In genomic region chr5:97009921-97010320, GRCh38 we compare ENCODE assay signal across 18 cellular contexts.
DNase-seq lines count a peak whose midpoint lies in the region; ATAC-seq and TF ChIP-seq lines count a peak whose summit lies in the region.
"Had no signal": no experiment of that assay in that cellular context is flagged by ENCODE, and none has a peak within 500 bp of the region (broad histone marks: within the 10 kb centered on the region; RNA-seq: fewer than 3 reads in every experiment).

No MANE protein-coding gene starts in this region.

- no peak overlapping the region for H3K4me3 Mint-ChIP-seq in central memory CD8-positive, alpha-beta T cell
- peak overlapping the region in 1 of 2 donors; percentile 11 for H3K4me3 Mint-ChIP-seq in stimulated activated naive B cell treated with anti-CD40 and anti-IgM and Interleukin-4, amounts not matched to agents 10 μg/mL and 1 μg/mL and 100 μg/mL, for 72 hours
- H3K4me3 Mint-ChIP-seq: mesothelial cell of epicardium had no signal

- no peak for TF ChIP-seq CTCF in cardiac muscle cell (IDR thresholded peaks at IDR 0.05; ENCODE audit: low read depth, low read length)
- no peak for TF ChIP-seq CTCF in heart right ventricle (IDR thresholded peaks at IDR 0.05)
- TF ChIP-seq CTCF in Loucy (conservative IDR thresholded peaks at IDR 0.05; ENCODE audit: low read length), result no peak

- H3K4me1 ChIP-seq in cardiac muscle cell (ENCODE audit: low read depth) (peaks cover 10% of the 10 kb centered on the region), heart right ventricle (peaks cover 0 to 19% (median 11%) of the 10 kb centered on the region in 9 donors), Loucy (ENCODE audit: insufficient read depth, low read length, poor library complexity, severe bottlenecking) (peaks cover 19% of the 10 kb centered on the region)

- peak overlapping the region; percentile 68 for H3K27ac ChIP-seq in cardiac muscle cell
- H3K27ac ChIP-seq in heart right ventricle, result peak overlapping the region in 4 of 10 donors; percentile 2 to 35 (median 19)
- H3K27ac ChIP-seq: dorsolateral prefrontal cortex, PC-9 had no signal

- intact Hi-C loops in heart right ventricle (cut with DNase I), result loop anchor here in 5 of 10 donors (5.0 to 10.0 kb wide), 6 partner anchors 125 to 623 kb away; partner anchors contain the start of genes LIX1 (in 2 of the 5) and ERAP2 (in 1 of the 5)

- H3K4me1 Mint-ChIP-seq in central memory CD8-positive, alpha-beta T cell, result peaks cover 25% of the 10 kb centered on the region
- peaks cover 15 to 43% of the 10 kb centered on the region in 2 donors for H3K4me1 Mint-ChIP-seq in stimulated activated naive B cell treated with anti-CD40 and anti-IgM and Interleukin-4, amounts not matched to agents 10 μg/mL and 1 μg/mL and 100 μg/mL, for 72 hours

- H3K9me2 ChIP-seq in Loucy (replicated peaks; ENCODE audit: low read depth, low read length), result no peaks in the 10 kb centered on the region

- peaks cover 36% of the 10 kb centered on the region for H3K36me3 ChIP-seq in cardiac muscle cell
- peaks cover 0 to 68% (median 23%) of the 10 kb centered on the region in 9 donors for H3K36me3 ChIP-seq in heart right ventricle
- H3K36me3 ChIP-seq in Loucy (ENCODE audit: insufficient read depth, low read length), result peaks cover 42% of the 10 kb centered on the region; the same call in 1 of the 2 replicates

- H3K4me3 ChIP-seq in cardiac muscle cell, result no peak overlapping the region
- H3K4me3 ChIP-seq in heart right ventricle, result no peak overlapping the region
- peak overlapping the region; percentile 32 for H3K4me3 ChIP-seq in Loucy (ENCODE audit: low read length, poor library complexity, severe bottlenecking)
- H3K4me3 ChIP-seq: dorsolateral prefrontal cortex, PC-9 had no signal

- peak overlapping the region; percentile 37 for H3K9ac ChIP-seq in Loucy (ENCODE audit: low read depth, low read length, poor library complexity, severe bottlenecking)

- no peak overlapping the region for H2AFZ ChIP-seq in Loucy (ENCODE audit: low read length)
- H2AFZ ChIP-seq: PC-9 had no signal

- H3K79me2 ChIP-seq in Loucy (ENCODE audit: insufficient read depth, low read length), result no peaks in the 10 kb centered on the region

- peaks cover 39% of the 10 kb centered on the region for H3K36me3 Mint-ChIP-seq in central memory CD8-positive, alpha-beta T cell (ENCODE audit: insufficient read depth)
- H3K36me3 Mint-ChIP-seq in stimulated activated naive B cell treated with anti-CD40 and anti-IgM and Interleukin-4, amounts not matched to agents 10 μg/mL and 1 μg/mL and 100 μg/mL, for 72 hours, result peaks cover 37 to 38% of the 10 kb centered on the region in 2 donors

- ATAC-seq in heart right ventricle (no peak), GM21367 (IDR thresholded peaks at IDR 0.05; ENCODE audit: unreplicated experiment) (no peak)
- no peak for ATAC-seq in central memory CD8-positive, alpha-beta T cell (replicated peaks; ENCODE audit: extremely low read depth, poor library complexity, severe bottlenecking)
- ATAC-seq in stimulated activated naive B cell treated with anti-CD40 and anti-IgM and Interleukin-4, amounts not matched to agents 10 μg/mL and 1 μg/mL and 100 μg/mL, for 72 hours (replicated peaks), result no peak

- WGBS in heart right ventricle, 2 donors, result 97 to 99% methylated on average over 1 of the region's 1 CpG

- no peaks in the 10 kb centered on the region for H3K9me3 Mint-ChIP-seq in central memory CD8-positive, alpha-beta T cell
- peaks cover 0 to 4% of the 10 kb centered on the region in 2 donors for H3K9me3 Mint-ChIP-seq in stimulated activated naive B cell treated with anti-CD40 and anti-IgM and Interleukin-4, amounts not matched to agents 10 μg/mL and 1 μg/mL and 100 μg/mL, for 72 hours
- H3K9me3 Mint-ChIP-seq: activated T-helper 2 cell treated with anti-CD3 and anti-CD28 coated beads, Interferon-gamma antibody, Interleukin-2, Interleukin-4, amounts not matched to agents 10 μg/mL and 5 μg/mL and 100 μg/mL, durations not matched to agents 14 hours and 24 hours and 36 hours; mesothelial cell of epicardium; T-cell had no signal

- no peaks in the 10 kb centered on the region for H3K9me3 ChIP-seq in cardiac muscle cell (ENCODE audit: low read depth)
- H3K9me3 ChIP-seq in heart right ventricle, result no peaks in the 10 kb centered on the region
- H3K9me3 ChIP-seq in Loucy (ENCODE audit: insufficient read depth, low read depth, low read length), result no peaks in the 10 kb centered on the region

- H3K27me3 Mint-ChIP-seq in central memory CD8-positive, alpha-beta T cell, result no peaks in the 10 kb centered on the region
- H3K27me3 Mint-ChIP-seq in stimulated activated naive B cell treated with anti-CD40 and anti-IgM and Interleukin-4, amounts not matched to agents 10 μg/mL and 1 μg/mL and 100 μg/mL, for 72 hours, result no peaks in the 10 kb centered on the region
- H3K27me3 Mint-ChIP-seq: T-cell had no signal

- H3K27me3 ChIP-seq in cardiac muscle cell, result no peaks in the 10 kb centered on the region
- H3K27me3 ChIP-seq in heart right ventricle, result no peaks in the 10 kb centered on the region
- H3K27me3 ChIP-seq in Loucy (ENCODE audit: insufficient read depth, low read length, poor library complexity, severe bottlenecking), result no peaks in the 10 kb centered on the region
- H3K27me3 ChIP-seq: dorsolateral prefrontal cortex had no signal

- H3K27ac Mint-ChIP-seq in central memory CD8-positive, alpha-beta T cell (ENCODE audit: low read depth), result peak overlapping the region; percentile 22
- peak overlapping the region; percentile 43 for H3K27ac Mint-ChIP-seq in stimulated activated naive B cell treated with anti-CD40 and anti-IgM and Interleukin-4, amounts not matched to agents 10 μg/mL and 1 μg/mL and 100 μg/mL, for 72 hours

- no peaks in the 10 kb centered on the region for H3F3A ChIP-seq in Loucy (ENCODE audit: low read depth)

- H3K4me2 ChIP-seq in Loucy (ENCODE audit: low read depth, low read length, poor library complexity, severe bottlenecking), result peak overlapping the region; percentile 53
- H3K4me2 ChIP-seq: PC-9 had no signal

- DNase-seq in cardiac muscle cell (ENCODE audit: low read depth in 1 of 2, low spot score in 1 of 2) (no peak), heart right ventricle (no peak), T-helper 9 cell (no peak)
- DNase-seq in central memory CD8-positive, alpha-beta T cell (ENCODE audit: low spot score in 2 of 2), result no peak
- DNase-seq in stimulated activated naive B cell treated with anti-CD40 and anti-IgM and Interleukin-4, amounts not matched to agents 10 μg/mL and 1 μg/mL and 100 μg/mL, for 72 hours, result no peak
- DNase-seq in activated CD4-positive, alpha-beta T cell treated with anti-CD3 and anti-CD28 coated beads, Interleukin-2, amount 50 U/mL, for 48 hours, result no peak
- DNase-seq: DMS153; dorsolateral prefrontal cortex; NCI-H226; NCI-H82; PC-9; SHP77 treated with DMSO at 0.1 percent for 48 hours; stimulated activated CD4-positive, alpha-beta T cell treated with anti-CD3 and anti-CD28 coated beads, Interleukin-15, amount 100 ng/mL, for 24 hours had no signal

- no peaks in the 10 kb centered on the region for H4K20me1 ChIP-seq in Loucy (ENCODE audit: insufficient read depth, low read length, poor library complexity, severe bottlenecking)
